10 cellular contexts compared by ENCODE assay signal in the genomic region with DNA sequence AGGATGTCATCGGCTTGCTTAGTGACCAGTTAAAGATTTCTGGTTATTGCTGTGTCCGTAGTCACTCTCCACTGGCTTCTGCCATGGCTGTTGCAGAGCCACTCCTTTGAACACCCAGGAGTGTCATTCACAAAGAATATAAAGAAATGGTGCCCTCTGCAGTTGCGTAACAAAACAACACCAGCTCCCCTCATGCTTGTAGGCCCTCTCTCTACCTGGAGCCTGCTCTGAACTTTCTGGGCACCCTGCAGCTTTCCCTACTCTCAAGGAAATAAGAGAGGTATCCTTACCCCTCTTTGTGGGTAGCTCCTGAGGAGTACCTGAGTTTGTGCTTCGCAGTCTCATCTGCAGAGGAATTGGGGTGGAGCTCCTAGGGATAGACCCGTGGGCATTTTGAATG.
DNase-seq lines count a peak whose midpoint lies in the region; ATAC-seq, FAIRE-seq and TF ChIP-seq lines count a peak whose summit lies in the region.
"Had no signal": no experiment of that assay in that cellular context is flagged by ENCODE, and none has a peak within 500 bp of the region (broad histone marks: within the 10 kb centered on the region; RNA-seq: fewer than 3 reads in every experiment).

No MANE protein-coding gene starts in this region.

- TF ChIP-seq POLR2A in H54 (IDR thresholded peaks at IDR 0.05; ENCODE audit: low read depth, low read length), result no peak
- no peak for TF ChIP-seq POLR2A in adrenal gland (IDR thresholded peaks at IDR 0.05)

- H3K27me3 Mint-ChIP-seq in endodermal cell (ENCODE audit: insufficient read depth), result no peaks in the 10 kb centered on the region

- H3K9me3 Mint-ChIP-seq in endodermal cell, result no peaks in the 10 kb centered on the region

- H3K27me3 ChIP-seq in endodermal cell (ENCODE audit: control insufficient read depth, insufficient read depth, low read length, poor library complexity, severe bottlenecking) (no peaks in the 10 kb centered on the region), adrenal gland (no peaks in the 10 kb centered on the region)

- no peak overlapping the region for H3K9ac ChIP-seq in endodermal cell (ENCODE audit: extremely low read depth, low read length, poor library complexity, severe bottlenecking)

- intact Hi-C loops in adrenal gland (cut with DNase I), result no loop called here

- no peaks in the 10 kb centered on the region for H3K9me3 ChIP-seq in endodermal cell (ENCODE audit: control insufficient read depth, low read length)
- no peaks in the 10 kb centered on the region for H3K9me3 ChIP-seq in adrenal gland (replicated peaks in 1 of 3)

- peak; percentile 7 for DNase-seq in GM12865 (ENCODE audit: low read depth)
- DNase-seq in NCI-H526 treated with DMSO at 0.1 percent for 48 hours (lab: John Stamatoyannopoulos, UW), result peak; percentile 27
- peak; percentile 86 for DNase-seq in endodermal cell
- no peak for DNase-seq in Ammon's horn (ENCODE audit: low spot score)
- no peak for DNase-seq in H54 (ENCODE audit: insufficient read length, low spot score)
- DNase-seq in adrenal gland, result no peak
- DNase-seq: amniotic stem cell, T-helper 1 cell had no signal

- TF ChIP-seq CTCF in 22Rv1 (IDR thresholded peaks at IDR 0.05) (peak; percentile 34; the same call in 1 of the 2 replicates), GM12865 (IDR thresholded peaks at IDR 0.05; ENCODE audit: insufficient read depth, low read depth, low read length, missing control alignments) (no peak), endodermal cell (conservative IDR thresholded peaks at IDR 0.05) (peak; percentile 79), adrenal gland (IDR thresholded peaks at IDR 0.05) (no peak)

- no peak overlapping the region for H3K27ac Mint-ChIP-seq in endodermal cell

- FAIRE-seq in H54 (lab: Jason Lieb, UNC), result no peak

- no peaks in the 10 kb centered on the region for H3K4me1 Mint-ChIP-seq in endodermal cell

- H3K36me3 ChIP-seq in endodermal cell (ENCODE audit: control insufficient read depth, insufficient read depth, low read length) (no peaks in the 10 kb centered on the region), adrenal gland (replicated peaks in 1 of 2) (no peaks in the 10 kb centered on the region)

- WGBS in endodermal cell (ENCODE audit: insufficient coverage in 1 of 2, insufficient read length in 1 of 2), 2 experiments, result 50 to 52% methylated on average over 3 to 5 of the region's 5 CpGs
- WGBS in adrenal gland, 4 donors, result 64 to 70% (median 68%) methylated on average over 4 to 5 of the region's 5 CpGs

- H3K4me1 ChIP-seq in endodermal cell (ENCODE audit: control insufficient read depth, insufficient read depth, low read length), result no peaks in the 10 kb centered on the region
- no peaks in the 10 kb centered on the region for H3K4me1 ChIP-seq in adrenal gland (replicated peaks in 1 of 2)

- no peak for ATAC-seq in HG03469 (IDR thresholded peaks at IDR 0.05; ENCODE audit: unreplicated experiment)

- no peaks in the 10 kb centered on the region for H3K36me3 Mint-ChIP-seq in endodermal cell (ENCODE audit: low read depth)

- no peak overlapping the region for H3K4me3 Mint-ChIP-seq in endodermal cell

- H3K4me3 ChIP-seq in GM12865 (ENCODE audit: low read depth, low read length), result no peak overlapping the region
- H3K4me3 ChIP-seq in endodermal cell (ENCODE audit: low read length), result no peak overlapping the region
- H3K4me3 ChIP-seq in adrenal gland, result no peak overlapping the region

- no peak overlapping the region for H3K27ac ChIP-seq in 22Rv1
- no peak overlapping the region for H3K27ac ChIP-seq in endodermal cell (ENCODE audit: low read depth, low read length)
- H3K27ac ChIP-seq in adrenal gland, result no peak overlapping the region

Comparison
In these comparisons a context has a peak if more than half of its experiments do, and no peak if none do; other contexts are left out.
1. CTCF ChIP-seq: peak in 22Rv1 (single experiment) and endodermal cell (single experiment); none in GM12865 (single experiment) and adrenal gland (0 of 6).
2. DNase-seq: peak in GM12865 (single experiment), NCI-H526 treated with DMSO at 0.1 percent for 48 hours (single experiment) and endodermal cell (single experiment); none in Ammon's horn (single experiment), H54 (single experiment) and adrenal gland (0 of 7).